ENCODE assay signal across 8 cellular contexts in the genomic region with DNA sequence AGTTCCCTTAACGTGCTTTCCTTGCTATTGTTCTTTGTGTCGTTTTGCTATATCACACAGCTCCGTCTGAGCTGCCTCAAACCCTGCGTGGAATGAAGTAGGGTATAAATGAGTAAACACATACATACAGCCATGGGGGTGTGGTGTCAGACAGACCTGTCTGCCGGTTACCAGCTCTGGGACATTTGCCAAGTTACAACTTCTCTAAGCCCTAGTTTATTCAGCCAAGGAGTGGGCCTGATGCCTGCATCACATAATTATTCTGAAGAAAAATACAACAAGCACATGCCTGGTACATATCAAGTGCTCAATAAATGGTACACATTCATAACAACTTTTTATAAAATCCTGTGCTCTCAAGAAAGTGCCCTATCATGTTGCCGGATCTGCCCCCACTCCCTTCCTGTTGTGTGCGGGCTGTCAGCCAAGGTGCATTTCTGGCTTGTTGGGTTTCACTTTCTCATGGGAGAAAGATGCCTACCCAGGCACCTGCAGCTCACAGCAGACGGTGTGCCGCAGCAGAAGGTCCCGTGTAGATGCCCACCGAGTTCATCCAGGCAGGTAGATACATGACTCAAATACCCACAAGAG. TPM values are rescaled to one million over a fixed set of nuclear protein-coding genes. Genes with fewer than 3 reads are reported as not detected.
A peak's percentile ranks its signal among the peaks of the same experiment; 100 is the strongest.
DNase-seq lines count a peak whose midpoint lies in the region; TF ChIP-seq lines count a peak whose summit lies in the region.

No MANE protein-coding gene starts in this region.

- H3K4me1 Mint-ChIP-seq in CD4-positive, alpha-beta memory T cell: peaks cover 45 to 84% (median 67%) of the 10 kb centered on the region in 4 donors

- TF ChIP-seq CTCF in GM20000 (IDR thresholded peaks at IDR 0.05; ENCODE audit: extremely low read depth, missing control alignments): no peak
- TF ChIP-seq CTCF in VCaP (conservative IDR thresholded peaks at IDR 0.05): no peak

- H3K4me3 ChIP-seq in CD4-positive, alpha-beta memory T cell (ENCODE audit: low read length in 2 of 2): peak overlapping the region; percentile 8 to 25
- peak overlapping the region; percentile 48 for H3K4me3 ChIP-seq in Karpas-422 (ENCODE audit: low read length)

- no peaks in the 10 kb centered on the region for H3K27me3 Mint-ChIP-seq in CD4-positive, alpha-beta memory T cell

- H3K9me2 ChIP-seq in Karpas-422 (replicated peaks; ENCODE audit: insufficient read depth, low read length): no peaks in the 10 kb centered on the region

- peak overlapping the region; percentile 54 for H3K9ac ChIP-seq in Karpas-422 (ENCODE audit: low read length)

- no peaks in the 10 kb centered on the region for H3K27me3 ChIP-seq in CD4-positive, alpha-beta memory T cell (ENCODE audit: insufficient read depth, low read length)
- H3K27me3 ChIP-seq in Karpas-422 (ENCODE audit: low read length): no peaks in the 10 kb centered on the region

- peak overlapping the region; percentile 45 for H3K27ac ChIP-seq in CD4-positive, alpha-beta memory T cell (ENCODE audit: low read depth, low read length)
- H3K27ac ChIP-seq in Karpas-422 (ENCODE audit: low read length) (peak overlapping the region; percentile 91), VCaP (peak overlapping the region; percentile 95)

- H3K4me2 ChIP-seq in Karpas-422 (ENCODE audit: low read depth, low read length, poor library complexity, severe bottlenecking): peak overlapping the region; percentile 69

- intact Hi-C loops in CD4-positive, alpha-beta memory T cell (cut with micrococcal nuclease): loop anchor here (1.0 to 5.0 kb wide), 3 partner anchors 21 to 94 kb away; partner anchors contain the start of gene SMPD3

- CTCF ChIA-PET in CD4-positive, alpha-beta memory T cell (lab: Charles Lee; ENCODE audit: partially characterized antibody): interaction anchor here (1.1 to 7.6 kb wide), 15 partner anchors 10 to 110 kb away, joined by 3 to 103 read pairs (median 5); partner anchors contain the start of genes PRMT7, SLC7A6OS and SMPD3

- POLR2A ChIA-PET in CD4-positive, alpha-beta memory T cell (lab: Charles Lee; ENCODE audit: partially characterized antibody): interaction anchor here (0.7 to 3.8 kb wide), 17 partner anchors 9 to 769 kb away, joined by 3 to 35 read pairs (median 8); partner anchors contain the start of genes PRMT7, SLC7A6OS, SMPD3 and SNTB2

- no peaks in the 10 kb centered on the region for H3K36me3 Mint-ChIP-seq in CD4-positive, alpha-beta memory T cell

- H3K36me3 ChIP-seq in CD4-positive, alpha-beta memory T cell (ENCODE audit: insufficient read depth, low read length): no peaks in the 10 kb centered on the region
- H3K36me3 ChIP-seq in Karpas-422 (ENCODE audit: insufficient read depth, low read length): no peaks in the 10 kb centered on the region

- H3K79me2 ChIP-seq in Karpas-422 (ENCODE audit: low read length): no peaks in the 10 kb centered on the region

- H3K9me3 ChIP-seq in CD4-positive, alpha-beta memory T cell (ENCODE audit: control insufficient read depth in 1 of 2, low read length in 2 of 2): no peaks in the 10 kb centered on the region
- H3K9me3 ChIP-seq in Karpas-422 (ENCODE audit: low read length): no peaks in the 10 kb centered on the region

- H3K27ac Mint-ChIP-seq in CD4-positive, alpha-beta memory T cell: peak overlapping the region; percentile 90 to 99 (median 95)

- H3K4me1 ChIP-seq in CD4-positive, alpha-beta memory T cell (ENCODE audit: insufficient read depth, low read length): peaks cover 65% of the 10 kb centered on the region
- peaks cover 48% of the 10 kb centered on the region for H3K4me1 ChIP-seq in Karpas-422 (ENCODE audit: low read length)

- peak overlapping the region; percentile 85 for H2AFZ ChIP-seq in Karpas-422 (ENCODE audit: low read length)

- H4K20me1 ChIP-seq in Karpas-422 (ENCODE audit: insufficient read depth, low read depth, low read length): no peaks in the 10 kb centered on the region

- H3K9me3 Mint-ChIP-seq in CD4-positive, alpha-beta memory T cell: peaks cover 0 to 3% (median 0%) of the 10 kb centered on the region in 8 donors

- DNase-seq in CD4-positive, alpha-beta memory T cell: peak; percentile 82 to 90 (median 87)
- peak; percentile 61 for DNase-seq in GM20000 (ENCODE audit: low spot score)
- peak; percentile 88 for DNase-seq in Karpas-422
- peak; percentile 85 for DNase-seq in central memory CD4-positive, alpha-beta T cell
- peak; percentile 42 to 58 for DNase-seq in stimulated activated CD4-positive, alpha-beta T cell treated with anti-CD3 and anti-CD28 coated beads, Interleukin-1b, Interleukin-23, amount 100 ng/mL, for 4 hours (ENCODE audit: low read depth in 2 of 2)
- no peak for DNase-seq in middle frontal gyrus (ENCODE audit: extremely low spot score, low spot score)
- no peak for DNase-seq in GM03348 (ENCODE audit: low spot score)

- H3K4me3 Mint-ChIP-seq in CD4-positive, alpha-beta memory T cell: peak overlapping the region; percentile 75 to 88 (median 85)

RNA-seq across cellular contexts. Expression of gene SMPD3, which starts 30.5 kb away (rescaled TPM):
- total RNA-seq in CD4-positive, alpha-beta memory T cell: 1 to 10 TPM in 1 of 2 experiments, under 1 TPM in 1; 0.75 to 3.1 TPM
- under 1 TPM; 0.63 to 0.99 TPM for polyA plus RNA-seq in CD4-positive, alpha-beta memory T cell
- total RNA-seq in Karpas-422 (2014; rRNA removed; shearing (Covaris generic); ENCODE audit: low replicate concordance): 5.0 and 12.6 TPM in 2 replicates

Comparison
In these comparisons a context has a peak if more than half of its experiments do, and no peak if none do; other contexts are left out.
1. DNase-seq: peak in CD4-positive, alpha-beta memory T cell (5 of 5), GM20000 (single experiment), Karpas-422 (single experiment), central memory CD4-positive, alpha-beta T cell (single experiment) and stimulated activated CD4-positive, alpha-beta T cell treated with anti-CD3 and anti-CD28 coated beads, Interleukin-1b, Interleukin-23, amount 100 ng/mL, for 4 hours (2 of 2); none in middle frontal gyrus (single experiment) and GM03348 (single experiment).
2. H3K27ac ChIP-seq: peak in every context shown above with its lines; median percentile 95 in VCaP; 91 in Karpas-422; 45 in CD4-positive, alpha-beta memory T cell.